Comparison of ENCODE assay signal across 12 cellular contexts in genomic region chr11:75858613-75859012, GRCh38. TPM values are rescaled to one million over a fixed set of nuclear protein-coding genes. Genes with fewer than 3 reads are reported as not detected.
DNase-seq lines count a peak whose midpoint lies in the region; ATAC-seq and TF ChIP-seq lines count a peak whose summit lies in the region.
"Had no signal": no experiment of that assay in that cellular context is flagged by ENCODE, and none has a peak within 500 bp of the region (broad histone marks: within the 10 kb centered on the region; RNA-seq: fewer than 3 reads in every experiment).

No MANE protein-coding gene starts in this region.

- POLR2A ChIA-PET in PC-3 (lab: Charles Lee; ENCODE audit: unreplicated experiment) = no interaction called here

- H2AFZ ChIP-seq in PC-3 (ENCODE audit: low read length) = no peak overlapping the region
- no peak overlapping the region for H2AFZ ChIP-seq in fibroblast of lung (ENCODE audit: low read length)
- no peak overlapping the region for H2AFZ ChIP-seq in trophoblast cell (ENCODE audit: insufficient read depth, low read length, poor library complexity)

- intact Hi-C loops in PC-3 (cut with micrococcal nuclease) = no loop called here

- H3K23ac ChIP-seq in trophoblast cell (ENCODE audit: low read length) = no peak overlapping the region

- H3K4me1 ChIP-seq in PC-3 (ENCODE audit: insufficient read depth, low read length) (peaks cover 23% of the 10 kb centered on the region), fibroblast of lung (ENCODE audit: control insufficient read depth, extremely low read depth, insufficient read depth, low read length) (no peaks in the 10 kb centered on the region), trophoblast cell (ENCODE audit: control insufficient read depth in 1 of 2, insufficient read depth in 2 of 2, low read length in 2 of 2) (peaks cover 2 to 3% of the 10 kb centered on the region in 2 experiments)
- H3K4me1 ChIP-seq: body of pancreas had no signal

- H4K20me1 ChIP-seq in PC-3 (ENCODE audit: low read length) = no peaks in the 10 kb centered on the region
- no peaks in the 10 kb centered on the region for H4K20me1 ChIP-seq in fibroblast of lung (ENCODE audit: control insufficient read depth, extremely low read depth, insufficient read depth, low read length)

- H3F3A ChIP-seq in PC-3 (ENCODE audit: low read length, unreplicated experiment) = no peaks in the 10 kb centered on the region

- H3K79me1 ChIP-seq in trophoblast cell (ENCODE audit: low read length) = no peaks in the 10 kb centered on the region

- no peak overlapping the region for H3K14ac ChIP-seq in trophoblast cell (ENCODE audit: low read length)

- H3K27me3 ChIP-seq in PC-3 (ENCODE audit: low read length) (no peaks in the 10 kb centered on the region), fibroblast of lung (ENCODE audit: control insufficient read depth, insufficient read depth, low read length) (no peaks in the 10 kb centered on the region), trophoblast cell (ENCODE audit: insufficient read depth, low read length) (no peaks in the 10 kb centered on the region)
- H3K27me3 ChIP-seq: body of pancreas had no signal

- no CpG with 5 or more reads among the region's 3 CpGs for WGBS in trophoblast cell (ENCODE audit: extremely low coverage, insufficient coverage, insufficient read length)

- H4K12ac ChIP-seq in trophoblast cell (ENCODE audit: low read depth, low read length) = no peak overlapping the region

- no peak overlapping the region for H3K27ac ChIP-seq in PC-3 (ENCODE audit: low read length)
- H3K27ac ChIP-seq in fibroblast of lung (ENCODE audit: insufficient read depth, low read length) = no peak overlapping the region
- H3K27ac ChIP-seq in trophoblast cell (ENCODE audit: low read depth, low read length) = no peak overlapping the region
- H3K27ac ChIP-seq: body of pancreas had no signal

- H3K18ac ChIP-seq in trophoblast cell (ENCODE audit: low read length) = no peak overlapping the region

- CTCF ChIA-PET in PC-3 (lab: Charles Lee) = no interaction called here

- H3K9ac ChIP-seq in PC-3 (ENCODE audit: low read length) (no peak overlapping the region), fibroblast of lung (ENCODE audit: insufficient read depth, low read length) (no peak overlapping the region), trophoblast cell (ENCODE audit: low read length) (no peak overlapping the region)

- H3K9me2 ChIP-seq in PC-3 (replicated peaks; ENCODE audit: low read length) = no peaks in the 10 kb centered on the region

- H3K4me2 ChIP-seq in PC-3 (ENCODE audit: low read length) = peak overlapping the region; percentile 24
- no peak overlapping the region for H3K4me2 ChIP-seq in fibroblast of lung (ENCODE audit: extremely low read depth, insufficient read depth, low read length)
- no peak overlapping the region for H3K4me2 ChIP-seq in trophoblast cell (ENCODE audit: low read length)

- H2BK120ac ChIP-seq in trophoblast cell (ENCODE audit: insufficient read depth, low read length, poor library complexity) = no peak overlapping the region

- H2AK5ac ChIP-seq in trophoblast cell (ENCODE audit: low read length) = no peak overlapping the region

- ATAC-seq in PC-3 (no peak), HG02571 (IDR thresholded peaks at IDR 0.05; ENCODE audit: unreplicated experiment) (no peak)
- ATAC-seq: body of pancreas had no signal

- DNase-seq in GM04503 (ENCODE audit: low read depth) (peak; percentile 30), PC-3 (peak; percentile 48), fibroblast of lung (ENCODE audit: low read depth in 2 of 2) (peak; percentile 52 to 72), trophoblast cell (peak; percentile 42 to 83), hippocampal formation (lab: John Stamatoyannopoulos, UW) (no peak), NCI-H1092 treated with DMSO at 0.1 percent for 48 hours (lab: John Stamatoyannopoulos, UW) (no peak), HPDE6-E6E7 (ENCODE audit: extremely low spot score) (no peak)
- DNase-seq: body of pancreas, COR-L47, NCI-H1436, NCI-H774 had no signal

- no peak overlapping the region for H4K8ac ChIP-seq in trophoblast cell (ENCODE audit: low read depth, low read length)

- no peak for TF ChIP-seq CTCF in PC-3 (conservative IDR thresholded peaks at IDR 0.05; ENCODE audit: low read depth, low read length)
- TF ChIP-seq CTCF in fibroblast of lung (conservative IDR thresholded peaks at IDR 0.05 in 1 of 2, IDR thresholded peaks at IDR 0.05 in 1 of 2; ENCODE audit: low read depth in 1 of 2, low read length in 2 of 2) = no peak

- H3K4me3 ChIP-seq in PC-3 (ENCODE audit: low read length) (no peak overlapping the region), fibroblast of lung (replicated peaks in 1 of 4; ENCODE audit: control extremely low read depth in 1 of 4, insufficient read depth in 1 of 4, low read depth in 3 of 4, low read length in 4 of 4) (no peak overlapping the region), trophoblast cell (ENCODE audit: low read depth, low read length) (no peak overlapping the region)
- H3K4me3 ChIP-seq: body of pancreas had no signal

- no peak overlapping the region for H2BK12ac ChIP-seq in trophoblast cell (ENCODE audit: low read length)

- H3K4ac ChIP-seq in trophoblast cell (ENCODE audit: low read depth, low read length) = no peak overlapping the region

- H3K79me2 ChIP-seq in PC-3 (ENCODE audit: low read length) = no peaks in the 10 kb centered on the region; the same call in 1 of the 2 replicates
- H3K79me2 ChIP-seq in fibroblast of lung (ENCODE audit: control insufficient read depth, insufficient read depth, low read length) = no peaks in the 10 kb centered on the region
- no peaks in the 10 kb centered on the region for H3K79me2 ChIP-seq in trophoblast cell (ENCODE audit: control insufficient read depth, insufficient read depth, low read length, poor library complexity)

- H2BK5ac ChIP-seq in trophoblast cell (ENCODE audit: low read depth, low read length, poor library complexity) = no peak overlapping the region

- no peaks in the 10 kb centered on the region for H3K9me3 ChIP-seq in PC-3 (ENCODE audit: low read length)
- H3K9me3 ChIP-seq in fibroblast of lung (ENCODE audit: control insufficient read depth, insufficient read depth, low read depth, low read length) = no peaks in the 10 kb centered on the region
- H3K9me3 ChIP-seq in trophoblast cell (ENCODE audit: insufficient read depth, low read depth, low read length) = no peaks in the 10 kb centered on the region
- H3K9me3 ChIP-seq: body of pancreas had no signal

- 0 out of 2 replicates have a peak, but pooled peaks cover 4% of the 10 kb centered on the region for H3K36me3 ChIP-seq in PC-3 (ENCODE audit: low read depth, low read length)
- H3K36me3 ChIP-seq in fibroblast of lung (ENCODE audit: control insufficient read depth, insufficient read depth, low read length) = no peaks in the 10 kb centered on the region
- no peaks in the 10 kb centered on the region for H3K36me3 ChIP-seq in trophoblast cell (ENCODE audit: control insufficient read depth in 1 of 2, insufficient read depth in 2 of 2, low read length in 2 of 2)

- no peak overlapping the region for H4K91ac ChIP-seq in trophoblast cell (ENCODE audit: low read depth, low read length)

- BruUV-seq in PC-3 (replicated peaks; lab: Mats Ljungman, UMichigan) = no TSS peak

RNA-seq across cellular contexts. Expression of gene UVRAG, which starts 43.6 kb away (rescaled TPM):
- 13.0 and 14.9 TPM in 2 replicates for total RNA-seq in PC-3 (2014; rRNA removed)
- 19.8 and 22.1 TPM in 2 replicates for total RNA-seq in fibroblast of lung
- 13.4 and 15.8 TPM in 2 replicates for polyA plus RNA-seq in fibroblast of lung
- 7.9 and 8.7 TPM in 2 replicates for polyA plus RNA-seq in fibroblast of lung (2012)
- 3.9 and 15.4 TPM in 2 replicates for polyA minus RNA-seq in fibroblast of lung (ENCODE audit: low replicate concordance)
- 4.8 and 5.0 TPM in 2 replicates for polyA plus RNA-seq in trophoblast cell (2013)

Comparison
In these comparisons a context has a peak if more than half of its experiments do, and no peak if none do; other contexts are left out.
1. DNase-seq: peak in GM04503 (single experiment), PC-3 (single experiment), fibroblast of lung (2 of 2) and trophoblast cell (2 of 2); none in hippocampal formation (0 of 2), NCI-H1092 treated with DMSO at 0.1 percent for 48 hours (single experiment) and HPDE6-E6E7 (single experiment).